12 cellular contexts compared by ENCODE assay signal in genomic region chr6:9516207-9516606, GRCh38.
A peak's percentile ranks its signal among the peaks of the same experiment; 100 is the strongest.
DNase-seq lines count a peak whose midpoint lies in the region; ATAC-seq, FAIRE-seq and TF ChIP-seq lines count a peak whose summit lies in the region.
"Had no signal": no experiment of that assay in that cellular context is flagged by ENCODE, and none has a peak within 500 bp of the region (broad histone marks: within the 10 kb centered on the region; RNA-seq: fewer than 3 reads in every experiment).

No MANE protein-coding gene starts in this region.

- no peak overlapping the region for H3K18ac ChIP-seq in neuronal stem cell (ENCODE audit: low read length)

- H3K4me2 ChIP-seq in PC-3 (ENCODE audit: low read length) = peak overlapping the region; percentile 66
- no peak overlapping the region for H3K4me2 ChIP-seq in neuronal stem cell (ENCODE audit: insufficient read depth, low read length, poor library complexity, severe bottlenecking)
- no peak overlapping the region for H3K4me2 ChIP-seq in MM.1S (ENCODE audit: low read depth, low read length)

- CTCF ChIA-PET in PC-3 (lab: Charles Lee) = no interaction called here

- H2BK5ac ChIP-seq in neuronal stem cell (ENCODE audit: low read length) = no peak overlapping the region

- no peaks in the 10 kb centered on the region for H3K9me2 ChIP-seq in PC-3 (replicated peaks; ENCODE audit: low read length)
- H3K9me2 ChIP-seq in MM.1S (replicated peaks; ENCODE audit: insufficient read depth, low read length) = no peaks in the 10 kb centered on the region

- DNase-seq in GM12891 (ENCODE audit: insufficient read length, low spot score) (no peak), PC-3 (peak; percentile 84), epithelial cell of esophagus (ENCODE audit: low read depth) (peak; percentile 84), neuronal stem cell (ENCODE audit: low spot score) (peak; percentile 17), MM.1S (no peak)
- DNase-seq in activated naive CD4-positive, alpha-beta T cell treated with Interleukin-2 at 50 U/mL for 16 hours = no peak
- DNase-seq: dermis blood vessel endothelial cell, left ventricle myocardium superior, NCI-H510A had no signal

- H3K79me2 ChIP-seq in PC-3 (ENCODE audit: low read length) (no peaks in the 10 kb centered on the region), MM.1S (ENCODE audit: low read length) (no peaks in the 10 kb centered on the region)

- no CpG with 5 or more reads among the region's 6 CpGs for WGBS in neuronal stem cell (ENCODE audit: extremely low coverage in 2 of 2, insufficient read length in 2 of 2, insufficient replicate concordance in 1 of 2), 2 donors

- H3K4me1 ChIP-seq in PC-3 (ENCODE audit: insufficient read depth, low read length) (peaks cover 33% of the 10 kb centered on the region), neuronal stem cell (ENCODE audit: control insufficient read depth in 2 of 2, insufficient read depth in 1 of 2, low read depth in 1 of 2, low read length in 2 of 2) (peaks cover 6 to 11% of the 10 kb centered on the region in 2 donors), MM.1S (ENCODE audit: low read length) (peaks cover 5% of the 10 kb centered on the region; the same call in 1 of the 2 replicates)
- H3K4me1 ChIP-seq: vagina had no signal

- H3F3A ChIP-seq in PC-3 (ENCODE audit: low read length, unreplicated experiment) = no peaks in the 10 kb centered on the region
- no peaks in the 10 kb centered on the region for H3F3A ChIP-seq in MM.1S (ENCODE audit: insufficient read depth, low read length)

- TF ChIP-seq CTCF in PC-3 (conservative IDR thresholded peaks at IDR 0.05; ENCODE audit: low read depth, low read length) = no peak
- TF ChIP-seq CTCF in epithelial cell of esophagus (IDR thresholded peaks at IDR 0.05; ENCODE audit: insufficient read depth, low read depth, low read length, missing control alignments) = no peak
- no peak for TF ChIP-seq CTCF in MM.1S (IDR thresholded peaks at IDR 0.05; ENCODE audit: low read length)

- H3K36me3 ChIP-seq in PC-3 (ENCODE audit: low read depth, low read length) (no peaks in the 10 kb centered on the region), neuronal stem cell (replicated peaks in 1 of 2; ENCODE audit: control insufficient read depth in 2 of 2, insufficient read depth in 2 of 2, low read length in 2 of 2) (no peaks in the 10 kb centered on the region), MM.1S (replicated peaks; ENCODE audit: insufficient read depth, low read length) (no peaks in the 10 kb centered on the region)
- H3K36me3 ChIP-seq: vagina had no signal

- no peak overlapping the region for H2BK120ac ChIP-seq in neuronal stem cell (ENCODE audit: low read depth, low read length)

- H3K9me3 ChIP-seq in PC-3 (ENCODE audit: low read length) (no peaks in the 10 kb centered on the region), neuronal stem cell (replicated peaks in 1 of 2; ENCODE audit: control insufficient read depth in 2 of 2, insufficient read depth in 1 of 2, low read depth in 1 of 2, low read length in 2 of 2) (no peaks in the 10 kb centered on the region), MM.1S (replicated peaks; ENCODE audit: insufficient read depth, low read length) (no peaks in the 10 kb centered on the region)
- H3K9me3 ChIP-seq: vagina had no signal

- H3K14ac ChIP-seq in neuronal stem cell (ENCODE audit: low read length) = no peak overlapping the region

- H4K8ac ChIP-seq in neuronal stem cell (ENCODE audit: low read depth, low read length) = no peak overlapping the region

- FAIRE-seq in GM12891 (lab: Jason Lieb, UNC) = peak; percentile 33

- no peak overlapping the region for H2AK5ac ChIP-seq in neuronal stem cell (ENCODE audit: low read depth, low read length)

- H4K91ac ChIP-seq in neuronal stem cell (ENCODE audit: low read depth, low read length, poor library complexity) = no peak overlapping the region

- POLR2A ChIA-PET in PC-3 (lab: Charles Lee; ENCODE audit: unreplicated experiment) = interaction anchor here (0.6 kb wide), 1 partner anchor 9 kb away, joined by 4 read pairs; no protein-coding TSS in a partner anchor

- H3K23ac ChIP-seq in neuronal stem cell (ENCODE audit: low read depth, low read length, poor library complexity) = no peak overlapping the region

- no peak for TF ChIP-seq POLR2A in GM12891 (IDR thresholded peaks at IDR 0.05; ENCODE audit: low read depth, low read length)

- H3K27ac ChIP-seq in PC-3 (ENCODE audit: low read length) (peak overlapping the region; percentile 30; the same call in 1 of the 2 replicates), neuronal stem cell (replicated peaks; ENCODE audit: low read length) (no peak overlapping the region), MM.1S (ENCODE audit: low read length) (no peak overlapping the region)
- H3K27ac ChIP-seq: vagina had no signal

- H2BK12ac ChIP-seq in neuronal stem cell (ENCODE audit: low read length) = no peak overlapping the region

- no peak overlapping the region for H2BK15ac ChIP-seq in neuronal stem cell (ENCODE audit: low read length)

- H4K20me1 ChIP-seq in PC-3 (ENCODE audit: low read length) (no peaks in the 10 kb centered on the region), MM.1S (ENCODE audit: insufficient read depth, low read length) (no peaks in the 10 kb centered on the region)

- no peaks in the 10 kb centered on the region for H3K79me1 ChIP-seq in neuronal stem cell (ENCODE audit: low read depth, low read length)

- intact Hi-C loops in PC-3 (cut with micrococcal nuclease) = no loop called here

- H2AFZ ChIP-seq in PC-3 (ENCODE audit: low read length) (peak overlapping the region; percentile 71), neuronal stem cell (ENCODE audit: low read length) (peak overlapping the region; percentile 80), MM.1S (ENCODE audit: low read length) (no peak overlapping the region)

- BruUV-seq in PC-3 (replicated peaks; lab: Mats Ljungman, UMichigan) = no TSS peak

- H3K4me3 ChIP-seq in PC-3 (ENCODE audit: low read length) (no peak overlapping the region), epithelial cell of esophagus (ENCODE audit: low read length) (no peak overlapping the region), neuronal stem cell (ENCODE audit: low read length in 2 of 2) (no peak overlapping the region), MM.1S (ENCODE audit: low read length) (no peak overlapping the region)
- H3K4me3 ChIP-seq: vagina had no signal

- H3K9ac ChIP-seq in PC-3 (ENCODE audit: low read length) (0 out of 2 replicates have a peak overlapping the region, but pooled peaks have one; percentile 4), neuronal stem cell (ENCODE audit: low read depth, low read length, poor library complexity) (no peak overlapping the region), MM.1S (ENCODE audit: low read length) (no peak overlapping the region)

- peak; percentile 98 for ATAC-seq in PC-3
- no peak for ATAC-seq in HG02885 (IDR thresholded peaks at IDR 0.05; ENCODE audit: poor library complexity, unreplicated experiment)
- no peak for ATAC-seq in activated CD4-positive, CD25-positive, alpha-beta regulatory T cell treated with anti-CD3 and anti-CD28 coated beads, Interleukin-2, amount 50 U/mL, for 24 hours
- ATAC-seq: left ventricle myocardium superior had no signal

- H3K27me3 ChIP-seq in PC-3 (ENCODE audit: low read length) (no peaks in the 10 kb centered on the region), neuronal stem cell (ENCODE audit: control insufficient read depth in 3 of 3, insufficient read depth in 3 of 3, low read depth in 1 of 3, low read length in 3 of 3) (no peaks in the 10 kb centered on the region), MM.1S (replicated peaks; ENCODE audit: insufficient read depth, low read length) (no peaks in the 10 kb centered on the region)
- H3K27me3 ChIP-seq: vagina had no signal

- H3K4ac ChIP-seq in neuronal stem cell (ENCODE audit: low read length) = no peak overlapping the region

TF ChIP-seq in GM12891, 5 proteins besides CTCF, POLR2A, EP300 and RAD21:
- no peak for TF ChIP-seq POU2F2 (IDR thresholded peaks at IDR 0.05; ENCODE audit: low read depth, low read length)
- no peak for TF ChIP-seq PAX5 (IDR thresholded peaks at IDR 0.05; ENCODE audit: insufficient read depth, low read length, severe bottlenecking)

Comparison
In these comparisons a context has a peak if more than half of its experiments do, and no peak if none do; other contexts are left out.
1. DNase-seq: peak in PC-3 (single experiment), epithelial cell of esophagus (single experiment) and neuronal stem cell (single experiment); none in GM12891 (single experiment), MM.1S (single experiment) and activated naive CD4-positive, alpha-beta T cell treated with Interleukin-2 at 50 U/mL for 16 hours (single experiment).